ENCODE assay signal across 9 cellular contexts in genomic region chr17:3666516-3666915, GRCh38. TPM values are rescaled to one million over a fixed set of nuclear protein-coding genes. Genes with fewer than 3 reads are reported as not detected.
A peak's percentile ranks its signal among the peaks of the same experiment; 100 is the strongest.
DNase-seq lines count a peak whose midpoint lies in the region; FAIRE-seq and TF ChIP-seq lines count a peak whose summit lies in the region.
"Had no signal": no experiment of that assay in that cellular context is flagged by ENCODE, and none has a peak within 500 bp of the region (broad histone marks: within the 10 kb centered on the region; RNA-seq: fewer than 3 reads in every experiment).

No MANE protein-coding gene starts in this region.

- TF ChIP-seq EP300 in transverse colon (IDR thresholded peaks at IDR 0.05; ENCODE audit: low read depth), result no peak

- H3K27me3 ChIP-seq in mucosa of rectum (ENCODE audit: control insufficient read depth in 2 of 2, insufficient read depth in 2 of 2, low read length in 2 of 2) (no peaks in the 10 kb centered on the region), transverse colon (no peaks in the 10 kb centered on the region)

- intact Hi-C loops in activated naive CD4-positive, alpha-beta T cell treated with anti-CD3 and anti-CD28 coated beads for 36 hours (cut with micrococcal nuclease), result loop anchor here (5.0 kb wide), 1 partner anchor 1074 kb away; the partner anchor contains the start of gene PAFAH1B1
- intact Hi-C loops in transverse colon (cut with DNase I; ENCODE audit: low total_unique reads), result no loop called here

- no peak for FAIRE-seq in RCC 7860 (lab: Jason Lieb, UNC)

- WGBS in transverse colon (ENCODE audit: low coverage in 1 of 2), 2 donors, result 86% methylated on average over 5 of the region's 6 CpGs; no CpG with 5 or more reads in 1 of the 2 donors

- H3K4me1 ChIP-seq in mucosa of rectum (ENCODE audit: control insufficient read depth in 2 of 2, insufficient read depth in 2 of 2, low read length in 2 of 2) (peaks cover 19 to 25% of the 10 kb centered on the region in 2 donors), transverse colon (peaks cover 16 to 32% (median 25%) of the 10 kb centered on the region in 4 donors)

- peaks cover 14% of the 10 kb centered on the region for H3K4me1 Mint-ChIP-seq in activated naive CD4-positive, alpha-beta T cell treated with anti-CD3 and anti-CD28 coated beads for 36 hours (ENCODE audit: low read depth)

- in situ Hi-C loops in transverse colon (cut with MboI; ENCODE audit: low pct_ligation_motif_present in 1 of 4, low pct_unique_long_range_greater_than_20kb in 1 of 4, low sequenced_read_pairs in 3 of 4), result no loop called here

- H3K36me3 ChIP-seq in mucosa of rectum (ENCODE audit: control insufficient read depth in 2 of 2, insufficient read depth in 2 of 2, low read length in 2 of 2) (peaks cover 23 to 24% of the 10 kb centered on the region in 2 donors), transverse colon (peaks cover 0 to 17% (median 3%) of the 10 kb centered on the region in 4 donors)

- H3K27ac Mint-ChIP-seq in activated naive CD4-positive, alpha-beta T cell treated with anti-CD3 and anti-CD28 coated beads for 36 hours, result no peak overlapping the region

- TF ChIP-seq POLR2A in transverse colon (IDR thresholded peaks at IDR 0.05), result no peak

- peak overlapping the region; percentile 16 for H3K4me3 Mint-ChIP-seq in activated naive CD4-positive, alpha-beta T cell treated with anti-CD3 and anti-CD28 coated beads for 36 hours

- no peaks in the 10 kb centered on the region for H3K27me3 Mint-ChIP-seq in activated naive CD4-positive, alpha-beta T cell treated with anti-CD3 and anti-CD28 coated beads for 36 hours (ENCODE audit: low read depth)

- CTCF ChIA-PET in activated naive CD4-positive, alpha-beta T cell treated with anti-CD3 and anti-CD28 coated beads for 36 hours (lab: Charles Lee), result no interaction called here

- H3K9ac ChIP-seq in mucosa of rectum (ENCODE audit: low read depth in 1 of 2, low read length in 2 of 2), result peak overlapping the region in 1 of 2 donors; percentile 48

- H3K4me3 ChIP-seq in cardiac fibroblast (replicated peaks in 1 of 2; ENCODE audit: low read depth in 2 of 2, low read length in 2 of 2) (peak overlapping the region; percentile 24 to 95), mucosa of rectum (ENCODE audit: low read length in 2 of 2) (peak overlapping the region; percentile 15 to 28), transverse colon (peak overlapping the region in 1 of 4 donors; percentile 98)

- peaks cover 5% of the 10 kb centered on the region for H3K36me3 Mint-ChIP-seq in activated naive CD4-positive, alpha-beta T cell treated with anti-CD3 and anti-CD28 coated beads for 36 hours (ENCODE audit: low read depth)

- H3K27ac ChIP-seq in mucosa of rectum (ENCODE audit: low read depth in 2 of 2, low read length in 2 of 2) (peak overlapping the region in 1 of 2 donors; percentile 99), transverse colon (peak overlapping the region; percentile 93 to 99 (median 98))

- TF ChIP-seq CTCF in cardiac fibroblast (IDR thresholded peaks at IDR 0.05; ENCODE audit: low read depth, low read length) (no peak), transverse colon (IDR thresholded peaks at IDR 0.05) (no peak)

- no peak for DNase-seq in activated naive CD4-positive, alpha-beta T cell treated with anti-CD3 and anti-CD28 coated beads for 36 hours
- no peak for DNase-seq in activated naive CD4-positive, alpha-beta T cell treated with anti-CD3 and anti-CD28 coated beads, Interleukin-2, amount 50 U/mL, for 16 hours
- DNase-seq in cardiac fibroblast (ENCODE audit: low read depth in 2 of 2) (no peak), transverse colon (no peak), RCC 7860 (ENCODE audit: low spot score) (no peak), NCI-H1417 (lab: John Stamatoyannopoulos, UW) (no peak)
- no peak for DNase-seq in activated CD8-positive, alpha-beta memory T cell treated with anti-CD3 and anti-CD28 coated beads for 24 hours

- H3K9me3 Mint-ChIP-seq in activated naive CD4-positive, alpha-beta T cell treated with anti-CD3 and anti-CD28 coated beads for 36 hours, result no peaks in the 10 kb centered on the region
- H3K9me3 Mint-ChIP-seq: CD14-positive monocyte had no signal

- H3K9me3 ChIP-seq in mucosa of rectum (ENCODE audit: control insufficient read depth in 2 of 2, low read length in 2 of 2) (no peaks in the 10 kb centered on the region), transverse colon (no peaks in the 10 kb centered on the region)

RNA-seq across cellular contexts. Expression of gene TAX1BP3, which starts 1.9 kb away (rescaled TPM):
- total RNA-seq in activated naive CD4-positive, alpha-beta T cell treated with anti-CD3 and anti-CD28 coated beads for 36 hours, result 10 to 100 TPM; 17.7 to 19.3 TPM
- total RNA-seq in transverse colon, result 100 to 1,000 TPM; 129 to 451 (median 202) TPM

RNA-seq across cellular contexts. Expression of gene EMC6, which starts 2.1 kb away (rescaled TPM):
- 10 to 100 TPM; 41.8 to 44.0 TPM for total RNA-seq in activated naive CD4-positive, alpha-beta T cell treated with anti-CD3 and anti-CD28 coated beads for 36 hours
- 10 to 100 TPM in 2 of 4 donors, 1 to 10 TPM in 2; 3.0 to 24.4 (median 13.2) TPM for total RNA-seq in transverse colon

RNA-seq across cellular contexts. Expression of gene P2RX5, which starts 29.4 kb away (rescaled TPM):
- total RNA-seq in activated naive CD4-positive, alpha-beta T cell treated with anti-CD3 and anti-CD28 coated beads for 36 hours, result 10 to 100 TPM; 45.2 to 47.4 TPM
- total RNA-seq in transverse colon, result 10 to 100 TPM in 1 of 4 donors, 1 to 10 TPM in 1, under 1 TPM in 2; 0.68 to 11.4 (median 2.1) TPM

RNA-seq across cellular contexts. Expression of gene CTNS, which starts 30.0 kb away (rescaled TPM):
- 1 to 10 TPM; 4.5 TPM for total RNA-seq in activated naive CD4-positive, alpha-beta T cell treated with anti-CD3 and anti-CD28 coated beads for 36 hours
- 10 to 100 TPM in 3 of 4 donors, 1 to 10 TPM in 1; 1.2 to 25.7 (median 18.8) TPM for total RNA-seq in transverse colon

RNA-seq across cellular contexts. Expression of gene SHPK, which starts 30.5 kb away (rescaled TPM):
- total RNA-seq in activated naive CD4-positive, alpha-beta T cell treated with anti-CD3 and anti-CD28 coated beads for 36 hours, result 1 to 10 TPM; 6.9 to 7.5 TPM
- 10 to 100 TPM in 3 of 4 donors, 1 to 10 TPM in 1; 9.0 to 50.9 (median 24.2) TPM for total RNA-seq in transverse colon

Comparison
In these comparisons a context has a peak if more than half of its experiments do, and no peak if none do; other contexts are left out.
1. RNA of gene TAX1BP3, which starts 1.9 kb away (total RNA-seq): 129 to 451 TPM in transverse colon; 17.7 to 19.3 TPM in activated naive CD4-positive, alpha-beta T cell treated with anti-CD3 and anti-CD28 coated beads for 36 hours; every median in the first group is over 4 times any median in the second.